21 cellular contexts compared by ENCODE assay signal in the genomic region with DNA sequence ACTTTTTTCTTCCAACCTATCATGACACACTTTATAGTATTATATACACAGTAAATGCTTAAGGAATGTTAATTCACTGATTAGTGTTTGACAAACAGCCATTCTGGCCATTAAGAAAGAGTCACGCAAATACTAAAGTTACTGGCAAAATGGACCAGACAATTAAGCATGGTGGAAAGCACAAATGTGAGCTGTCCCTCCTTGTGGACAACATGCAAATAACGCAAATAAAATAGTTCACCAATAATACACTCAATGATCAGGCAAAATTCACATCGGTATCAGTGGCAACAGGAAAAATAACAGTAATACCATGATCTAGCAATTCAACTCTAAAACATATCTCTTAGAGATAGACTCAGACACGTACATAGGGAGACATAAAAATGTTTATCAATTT.
"Had no signal": no experiment of that assay in that cellular context is flagged by ENCODE, and none has a peak within 500 bp of the region (broad histone marks: within the 10 kb centered on the region; RNA-seq: fewer than 3 reads in every experiment).

No MANE protein-coding gene starts in this region.

- H3K27ac Mint-ChIP-seq: natural killer cell treated with Interleukin-12 subunit alpha and Interleukin-12 subunit beta and Interleukin-15 and Interleukin-18, amount 100 ng/mL, for 72 hours; stimulated activated naive B cell treated with anti-CD40 and anti-IgM and Interleukin-4, amounts not matched to agents 10 μg/mL and 1 μg/mL and 100 μg/mL, for 72 hours; stimulated activated naive CD8-positive, alpha-beta T cell treated with anti-CD3 and anti-CD28 coated beads, Interleukin-15, amount 100 ng/mL, for 72 hours had no signal

- DNase-seq: colonic mucosa; dermis blood vessel endothelial cell; erythroblast; foreskin melanocyte; head of caudate nucleus; left colon; left ventricle myocardium superior; mesenchymal stem cell; midbrain; occipital lobe; psoas muscle; retina; stimulated activated CD4-positive, alpha-beta T cell treated with anti-CD3 and anti-CD28 coated beads, Interleukin-2, amount 100 ng/mL, for 24 hours; stimulated activated CD4-positive, alpha-beta T cell treated with anti-CD3 and anti-CD28 coated beads, Interleukin-4, amount 100 ng/mL, for 4 hours; stimulated activated naive B cell treated with anti-CD40 and anti-IgM and Interleukin-4, amounts not matched to agents 10 μg/mL and 1 μg/mL and 100 μg/mL, for 72 hours; stimulated activated naive CD8-positive, alpha-beta T cell treated with anti-CD3 and anti-CD28 coated beads, Interleukin-15, amount 100 ng/mL, for 72 hours; testis; transverse colon had no signal

- H3K36me3 Mint-ChIP-seq: natural killer cell treated with Interleukin-12 subunit alpha and Interleukin-12 subunit beta and Interleukin-15 and Interleukin-18, amount 100 ng/mL, for 72 hours; stimulated activated naive B cell treated with anti-CD40 and anti-IgM and Interleukin-4, amounts not matched to agents 10 μg/mL and 1 μg/mL and 100 μg/mL, for 72 hours had no signal

- H3K9me3 Mint-ChIP-seq: natural killer cell treated with Interleukin-12 subunit alpha and Interleukin-12 subunit beta and Interleukin-15 and Interleukin-18, amount 100 ng/mL, for 72 hours; stimulated activated naive CD8-positive, alpha-beta T cell treated with anti-CD3 and anti-CD28 coated beads, Interleukin-15, amount 100 ng/mL, for 72 hours had no signal

- H3K4me3 Mint-ChIP-seq: natural killer cell treated with Interleukin-12 subunit alpha and Interleukin-12 subunit beta and Interleukin-15 and Interleukin-18, amount 100 ng/mL, for 72 hours; stimulated activated naive B cell treated with anti-CD40 and anti-IgM and Interleukin-4, amounts not matched to agents 10 μg/mL and 1 μg/mL and 100 μg/mL, for 72 hours; stimulated activated naive CD8-positive, alpha-beta T cell treated with anti-CD3 and anti-CD28 coated beads, Interleukin-15, amount 100 ng/mL, for 72 hours had no signal

- H3K4me1 Mint-ChIP-seq: stimulated activated naive B cell treated with anti-CD40 and anti-IgM and Interleukin-4, amounts not matched to agents 10 μg/mL and 1 μg/mL and 100 μg/mL, for 72 hours; stimulated activated naive CD8-positive, alpha-beta T cell treated with anti-CD3 and anti-CD28 coated beads, Interleukin-15, amount 100 ng/mL, for 72 hours had no signal

- ATAC-seq: left colon; left ventricle myocardium superior; natural killer cell treated with Interleukin-12 subunit alpha and Interleukin-12 subunit beta and Interleukin-15 and Interleukin-18, amount 100 ng/mL, for 72 hours; psoas muscle; sciatic nerve; stimulated activated naive B cell treated with anti-CD40 and anti-IgM and Interleukin-4, amounts not matched to agents 10 μg/mL and 1 μg/mL and 100 μg/mL, for 72 hours; stimulated activated naive CD8-positive, alpha-beta T cell treated with anti-CD3 and anti-CD28 coated beads, Interleukin-15, amount 100 ng/mL, for 72 hours had no signal

- FAIRE-seq: endothelial cell of umbilical vein had no signal

- H3K27me3 Mint-ChIP-seq: natural killer cell treated with Interleukin-12 subunit alpha and Interleukin-12 subunit beta and Interleukin-15 and Interleukin-18, amount 100 ng/mL, for 72 hours; stimulated activated naive B cell treated with anti-CD40 and anti-IgM and Interleukin-4, amounts not matched to agents 10 μg/mL and 1 μg/mL and 100 μg/mL, for 72 hours; stimulated activated naive CD8-positive, alpha-beta T cell treated with anti-CD3 and anti-CD28 coated beads, Interleukin-15, amount 100 ng/mL, for 72 hours had no signal
